In genomic region chr5:124372457-124372856, GRCh38 we compare ENCODE assay signal across 16 cellular contexts.
"Had no signal": no experiment of that assay in that cellular context is flagged by ENCODE, and none has a peak within 500 bp of the region (broad histone marks: within the 10 kb centered on the region; RNA-seq: fewer than 3 reads in every experiment).

No MANE protein-coding gene starts in this region.

- H3K4me3 ChIP-seq: breast epithelium, pancreas, tibial artery, vagina had no signal

- H3K36me3 ChIP-seq: breast epithelium, pancreas, tibial artery, vagina had no signal

- H3K4me3 Mint-ChIP-seq: activated CD8-positive, alpha-beta T cell treated with anti-CD3 and anti-CD28 coated beads, Interleukin-2, amount 10 ng/mL, durations not matched to agents 7 days and 5 days; activated naive CD8-positive, alpha-beta T cell treated with anti-CD3 and anti-CD28 coated beads, Interleukin-2, amount 10 ng/mL, durations not matched to agents 7 days and 5 days; stimulated activated naive B cell treated with anti-CD40 and anti-IgM and Interleukin-4, amounts not matched to agents 10 μg/mL and 1 μg/mL and 100 μg/mL, for 72 hours; WTC11 had no signal

- H3K4me1 ChIP-seq: breast epithelium, tibial artery, vagina had no signal

- ATAC-seq: activated CD8-positive, alpha-beta T cell treated with anti-CD3 and anti-CD28 coated beads, Interleukin-2, amount 10 ng/mL, durations not matched to agents 7 days and 5 days; pancreas; stimulated activated naive B cell treated with anti-CD40 and anti-IgM and Interleukin-4, amounts not matched to agents 10 μg/mL and 1 μg/mL and 100 μg/mL, for 72 hours; WTC11 had no signal

- H3K36me3 Mint-ChIP-seq: activated naive CD8-positive, alpha-beta T cell treated with anti-CD3 and anti-CD28 coated beads, Interleukin-2, amount 10 ng/mL, durations not matched to agents 7 days and 5 days had no signal

- H3K27me3 Mint-ChIP-seq: activated naive CD8-positive, alpha-beta T cell treated with anti-CD3 and anti-CD28 coated beads, Interleukin-2, amount 10 ng/mL, durations not matched to agents 7 days and 5 days; stimulated activated naive B cell treated with anti-CD40 and anti-IgM and Interleukin-4, amounts not matched to agents 10 μg/mL and 1 μg/mL and 100 μg/mL, for 72 hours had no signal

- H3K4me1 Mint-ChIP-seq: activated naive CD8-positive, alpha-beta T cell treated with anti-CD3 and anti-CD28 coated beads, Interleukin-2, amount 10 ng/mL, durations not matched to agents 7 days and 5 days; stimulated activated naive B cell treated with anti-CD40 and anti-IgM and Interleukin-4, amounts not matched to agents 10 μg/mL and 1 μg/mL and 100 μg/mL, for 72 hours; WTC11 had no signal

- H3K27ac Mint-ChIP-seq: activated CD8-positive, alpha-beta T cell treated with anti-CD3 and anti-CD28 coated beads, Interleukin-2, amount 10 ng/mL, durations not matched to agents 7 days and 5 days; activated naive CD8-positive, alpha-beta T cell treated with anti-CD3 and anti-CD28 coated beads, Interleukin-2, amount 10 ng/mL, durations not matched to agents 7 days and 5 days; stimulated activated naive B cell treated with anti-CD40 and anti-IgM and Interleukin-4, amounts not matched to agents 10 μg/mL and 1 μg/mL and 100 μg/mL, for 72 hours; WTC11 had no signal

- H3K27ac ChIP-seq: breast epithelium, pancreas, tibial artery, vagina had no signal

- DNase-seq: activated CD4-positive, alpha-beta T cell treated with anti-CD3 and anti-CD28 coated beads for 4 hours; activated CD8-positive, alpha-beta T cell treated with anti-CD3 and anti-CD28 coated beads, Interleukin-2, amount 10 ng/mL, durations not matched to agents 7 days and 5 days; activated naive CD4-positive, alpha-beta T cell; activated naive CD8-positive, alpha-beta T cell treated with anti-CD3 and anti-CD28 coated beads, Interleukin-2, amount 10 ng/mL, durations not matched to agents 7 days and 5 days; aorta; erythroblast; foreskin melanocyte; midbrain; pancreas; stimulated activated CD4-positive, alpha-beta T cell treated with anti-CD3 and anti-CD28 coated beads, Interleukin-2, amount 100 ng/mL, for 48 hours; stimulated activated naive B cell treated with anti-CD40 and anti-IgM and Interleukin-4, amounts not matched to agents 10 μg/mL and 1 μg/mL and 100 μg/mL, for 72 hours; T-helper 2 cell; tibial artery had no signal

- H3K9me3 ChIP-seq: breast epithelium, pancreas, tibial artery, vagina had no signal

- H3K27me3 ChIP-seq: breast epithelium, pancreas, tibial artery, vagina had no signal
